ENCODE assay signal across 1 cellular context in the genomic region with DNA sequence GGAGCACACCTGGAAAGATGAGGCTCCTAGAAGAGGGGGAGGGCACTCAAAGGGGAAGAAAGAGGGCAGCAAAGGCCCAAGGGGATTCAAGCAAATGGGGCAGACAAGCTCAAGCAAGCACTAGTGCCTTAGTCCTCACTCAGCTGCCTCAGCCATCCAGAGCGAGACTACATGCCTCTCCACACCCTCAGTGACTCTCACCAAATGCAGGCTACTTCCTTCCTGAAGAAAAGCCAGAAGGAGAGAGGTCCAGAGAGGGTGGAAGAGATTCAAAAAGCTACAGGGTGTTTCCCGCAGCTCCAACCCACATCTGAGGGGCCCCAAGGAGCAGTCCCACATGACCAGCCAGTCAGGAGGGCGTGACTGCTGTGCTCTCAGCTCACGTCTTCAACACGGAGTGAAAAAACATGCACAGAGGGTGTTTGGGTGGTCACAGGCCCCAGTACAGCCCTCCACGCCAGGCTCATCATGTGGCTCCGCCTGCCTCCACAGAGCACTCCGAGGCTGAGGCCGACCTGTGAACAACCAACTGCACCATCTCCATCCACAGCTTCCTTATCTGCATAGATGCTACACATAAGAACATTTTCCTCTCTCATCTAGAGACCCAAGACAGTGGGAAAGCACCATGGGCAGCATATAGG.
TF ChIP-seq lines count a peak whose summit lies in the region.

No MANE protein-coding gene starts in this region.

TF ChIP-seq in SK-N-SH treated with all-trans-retinoic acid at 6 μM for 48 hours, 23 proteins besides CTCF, POLR2A, EP300 and RAD21 (continued from another document):
- TF ChIP-seq, protein P1, sequence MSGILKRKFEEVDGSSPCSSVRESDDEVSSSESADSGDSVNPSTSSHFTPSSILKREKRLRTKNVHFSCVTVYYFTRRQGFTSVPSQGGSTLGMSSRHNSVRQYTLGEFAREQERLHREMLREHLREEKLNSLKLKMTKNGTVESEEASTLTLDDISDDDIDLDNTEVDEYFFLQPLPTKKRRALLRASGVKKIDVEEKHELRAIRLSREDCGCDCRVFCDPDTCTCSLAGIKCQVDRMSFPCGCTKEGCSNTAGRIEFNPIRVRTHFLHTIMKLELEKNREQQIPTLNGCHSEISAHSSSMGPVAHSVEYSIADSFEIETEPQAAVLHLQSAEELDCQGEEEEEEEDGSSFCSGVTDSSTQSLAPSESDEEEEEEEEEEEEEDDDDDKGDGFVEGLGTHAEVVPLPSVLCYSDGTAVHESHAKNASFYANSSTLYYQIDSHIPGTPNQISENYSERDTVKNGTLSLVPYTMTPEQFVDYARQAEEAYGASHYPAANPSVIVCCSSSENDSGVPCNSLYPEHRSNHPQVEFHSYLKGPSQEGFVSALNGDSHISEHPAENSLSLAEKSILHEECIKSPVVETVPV (CRISPR knock-in tag; IDR thresholded peaks at IDR 0.05) = no peak
- no peak for TF ChIP-seq ZFP3 (CRISPR knock-in tag; IDR thresholded peaks at IDR 0.05)
- TF ChIP-seq SNAI2 (CRISPR knock-in tag; IDR thresholded peaks at IDR 0.05) = no peak
